In the genomic region with DNA sequence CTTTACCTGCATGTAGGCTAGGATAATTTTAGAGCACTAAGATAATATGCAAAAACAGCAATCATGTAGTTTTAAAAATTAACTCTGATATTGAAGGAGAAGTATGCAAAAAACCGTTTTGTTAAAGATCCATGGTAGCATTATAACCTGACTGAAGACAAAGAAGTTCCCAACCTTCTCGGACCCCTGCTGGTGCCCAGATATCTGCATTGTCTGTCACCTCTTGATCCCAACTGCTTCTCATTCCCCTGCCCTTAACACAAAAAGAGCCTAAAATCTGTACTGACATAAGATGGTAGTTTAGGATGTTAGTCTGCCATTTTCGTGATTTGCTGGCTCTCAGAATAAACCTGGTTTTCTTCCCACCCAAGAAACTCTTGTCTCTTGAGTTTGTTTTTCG, we compare ENCODE assay signal across 21 cellular contexts.
"Had no signal": no experiment of that assay in that cellular context is flagged by ENCODE, and none has a peak within 500 bp of the region (broad histone marks: within the 10 kb centered on the region; RNA-seq: fewer than 3 reads in every experiment).

No MANE protein-coding gene starts in this region.

- H3K9me3 ChIP-seq: SK-N-SH had no signal

- H3K9ac ChIP-seq: SK-N-SH had no signal

- DNase-seq: Kasumi-1, KG1, MM.1S, NCI-H1092, NCI-H1105 treated with DMSO at 0.1 percent for 48 hours, NCI-H1417 treated with DMSO at 0.1 percent for 48 hours, NCI-H146, NCI-H1694 treated with DMSO at 0.1 percent for 48 hours, NCI-H1930, NCI-H2081, NCI-H2107, NCI-H2227 treated with DMSO at 0.1 percent for 48 hours, NCI-H510A, NCI-H524 treated with DMSO at 0.1 percent for 48 hours, NCI-H69, NCI-H774, Right ventricle myocardium superior, RPMI8226, SIG-M5, SK-N-SH, SW 1271 had no signal

- H3K4me2 ChIP-seq: SK-N-SH had no signal
